ENCODE assay signal across 8 cellular contexts in genomic region chr3:12966847-12967750, GRCh38.
DNase-seq lines count a peak whose midpoint lies in the region; ATAC-seq and TF ChIP-seq lines count a peak whose summit lies in the region.

No MANE protein-coding gene starts in this region.

- WGBS in mesodermal cell (ENCODE audit: insufficient coverage in 2 of 2), 2 experiments = 3 to 5% methylated on average over 46 to 48 of the region's 75 CpGs
- WGBS in upper lobe of left lung, 2 donors = 6 to 15% methylated on average over 14 to 51 of the region's 75 CpGs

- CTCF ChIA-PET in PC-3 (lab: Charles Lee) = interaction anchor here (0.5 to 1.4 kb wide), 5 partner anchors 17 to 448 kb away, joined by 3 to 8 read pairs (median 5); no protein-coding TSS in a partner anchor

- peak overlapping the region; percentile 96 for H3K4me3 ChIP-seq in PC-3 (ENCODE audit: low read length)
- peak overlapping the region; percentile 98 for H3K4me3 ChIP-seq in coronary artery
- peak overlapping the region; percentile 66 for H3K4me3 ChIP-seq in mesodermal cell (ENCODE audit: extremely low read depth, insufficient read depth, low read length, poor library complexity, severe bottlenecking)
- peak overlapping the region; percentile 68 to 92 (median 89) for H3K4me3 ChIP-seq in upper lobe of left lung

- no peak overlapping the region for H3K27ac ChIP-seq in PC-3 (ENCODE audit: low read length)
- H3K27ac ChIP-seq in coronary artery = peak overlapping the region; percentile 75 to 96
- peak overlapping the region; percentile 66 for H3K27ac ChIP-seq in mesodermal cell (ENCODE audit: low read depth, low read length, severe bottlenecking)
- peak overlapping the region; percentile 55 to 81 (median 76) for H3K27ac ChIP-seq in upper lobe of left lung

- peak in 1 of 4 donors; percentile 55 for TF ChIP-seq POLR2A in upper lobe of left lung (IDR thresholded peaks at IDR 0.05)

- no peaks in the 10 kb centered on the region for H3F3A ChIP-seq in PC-3 (ENCODE audit: low read length, unreplicated experiment)

- ATAC-seq in PC-3 (peak; percentile 43), upper lobe of left lung (ENCODE audit: low FRiP score in 2 of 2) (peak in 1 of 2 donors; percentile 36)

- no TSS peak for BruUV-seq in PC-3 (replicated peaks; lab: Mats Ljungman, UMichigan)

- H3K36me3 ChIP-seq in PC-3 (ENCODE audit: low read depth, low read length) (no peaks in the 10 kb centered on the region), mesodermal cell (ENCODE audit: control insufficient read depth, insufficient read depth, low read length) (no peaks in the 10 kb centered on the region), upper lobe of left lung (no peaks in the 10 kb centered on the region)

- TF ChIP-seq CTCF in PC-3 (conservative IDR thresholded peaks at IDR 0.05; ENCODE audit: low read depth, low read length) (no peak), coronary artery (IDR thresholded peaks at IDR 0.05) (no peak), upper lobe of left lung (IDR thresholded peaks at IDR 0.05) (no peak)

- H3K27me3 ChIP-seq in PC-3 (ENCODE audit: low read length) (no peaks in the 10 kb centered on the region), upper lobe of left lung (no peaks in the 10 kb centered on the region)

- H3K9me3 ChIP-seq in PC-3 (ENCODE audit: low read length) = no peaks in the 10 kb centered on the region
- H3K9me3 ChIP-seq in mesodermal cell (ENCODE audit: control insufficient read depth, low read length) = no peaks in the 10 kb centered on the region
- H3K9me3 ChIP-seq in upper lobe of left lung = no peaks in the 10 kb centered on the region

- H2AFZ ChIP-seq in PC-3 (ENCODE audit: low read length) = peak overlapping the region; percentile 68

- H3K4me1 ChIP-seq in PC-3 (ENCODE audit: insufficient read depth, low read length) (peaks cover 27% of the 10 kb centered on the region), mesodermal cell (ENCODE audit: control insufficient read depth, insufficient read depth, low read length, poor library complexity, severe bottlenecking) (peaks cover 9% of the 10 kb centered on the region), upper lobe of left lung (peaks cover 52 to 60% (median 56%) of the 10 kb centered on the region in 4 donors)

- DNase-seq in ELR (ENCODE audit: low read depth) (peak; percentile 41), HCEC 1CT (peak; percentile 5), PC-3 (no peak), coronary artery (ENCODE audit: low spot score) (no peak), upper lobe of left lung (no peak), LoVo (ENCODE audit: low spot score) (no peak), DMS 273 treated with DMSO at 0.1 percent for 48 hours (lab: John Stamatoyannopoulos, UW) (no peak)

- no peak for TF ChIP-seq EP300 in upper lobe of left lung (IDR thresholded peaks at IDR 0.05)

- intact Hi-C loops in PC-3 (cut with micrococcal nuclease) = no loop called here

- peaks cover 31% of the 10 kb centered on the region; the same call in 1 of the 2 replicates for H4K20me1 ChIP-seq in PC-3 (ENCODE audit: low read length)

- peak overlapping the region; percentile 96 for H3K4me2 ChIP-seq in PC-3 (ENCODE audit: low read length)

- H3K9me2 ChIP-seq in PC-3 (replicated peaks; ENCODE audit: low read length) = no peaks in the 10 kb centered on the region

- H3K9ac ChIP-seq in PC-3 (ENCODE audit: low read length) = peak overlapping the region; percentile 92

- POLR2A ChIA-PET in PC-3 (lab: Charles Lee; ENCODE audit: unreplicated experiment) = interaction anchor here (0.8 kb wide), 1 partner anchor 1261 kb away, joined by 3 read pairs; no protein-coding TSS in a partner anchor

- peaks cover 52% of the 10 kb centered on the region for H3K79me2 ChIP-seq in PC-3 (ENCODE audit: low read length)

Comparison
In these comparisons a context has a peak if more than half of its experiments do, and no peak if none do; other contexts are left out.
1. DNase-seq: peak in ELR (single experiment) and HCEC 1CT (single experiment); none in PC-3 (single experiment), coronary artery (single experiment), upper lobe of left lung (0 of 2), LoVo (single experiment) and DMS 273 treated with DMSO at 0.1 percent for 48 hours (single experiment).
2. Peak in every context shown above with its lines, with median percentiles within 50 percentile points of each other: H3K4me3 ChIP-seq.